Comparison of ENCODE assay signal across 8 cellular contexts in genomic region chr12:121038861-121039654, GRCh38. TPM values are rescaled to one million over a fixed set of nuclear protein-coding genes. Genes with fewer than 3 reads are reported as not detected.
DNase-seq lines count a peak whose midpoint lies in the region; ATAC-seq and TF ChIP-seq lines count a peak whose summit lies in the region.

Gene OASL (minus strand): TSS chr12:121039246. CDS start chr12:121038971, 275 bp downstream.

- peak in 1 of 3 donors; percentile 55 for TF ChIP-seq POLR2A in spleen (IDR thresholded peaks at IDR 0.05)

- no peaks in the 10 kb centered on the region for H3K27me3 ChIP-seq in GM23338 (ENCODE audit: insufficient read depth)
- peaks cover 0 to 10% (median 0%) of the 10 kb centered on the region in 7 donors for H3K27me3 ChIP-seq in spleen (replicated peaks in 1 of 7)

- no peak within 1 kb of the TSS for H3K27ac ChIP-seq in GM23338 (ENCODE audit: low read depth)
- peak within 1 kb of the TSS; percentile 13 to 87 (median 68) for H3K27ac ChIP-seq in spleen

- TF ChIP-seq CTCF in GM23338 (conservative IDR thresholded peaks at IDR 0.05; ENCODE audit: low read depth in 2 of 2) (no peak), spleen (IDR thresholded peaks at IDR 0.05 in 8 of 11, conservative IDR thresholded peaks at IDR 0.05 in 3 of 11) (no peak)

- DNase-seq in EL: peak; percentile 84
- no peak for DNase-seq in GM23338 (ENCODE audit: low spot score)
- DNase-seq in NAMALWA (ENCODE audit: low spot score): peak; percentile 19
- peak; percentile 50 for DNase-seq in activated T-helper 1 cell treated with Interleukin-2 at 50 U/mL for 16 hours (ENCODE audit: low read depth)
- no peak for DNase-seq in Right ventricle myocardium inferior (ENCODE audit: missing footprints)
- peak; percentile 79 for DNase-seq in spleen
- DNase-seq in iPS-NIHi7 (ENCODE audit: extremely low spot score): no peak
- no peak for DNase-seq in NCI-H1105 treated with DMSO at 0.1 percent for 48 hours (lab: John Stamatoyannopoulos, UW)

- no peaks in the 10 kb centered on the region for H3F3A ChIP-seq in GM23338 (replicated peaks; ENCODE audit: low read depth)

- peaks cover 7% of the 10 kb centered on the region for H3K27me3 Mint-ChIP-seq in GM23338 (ENCODE audit: insufficient read depth, low read depth, poor library complexity)

- H4K20me1 ChIP-seq in GM23338 (replicated peaks; ENCODE audit: insufficient read depth): no peaks in the 10 kb centered on the region

- H2AFZ ChIP-seq in GM23338: peak within 1 kb of the TSS; percentile 23

- H3K4me3 Mint-ChIP-seq in GM23338: no peak within 1 kb of the TSS

- H3K9me2 ChIP-seq in GM23338 (ENCODE audit: insufficient read depth): no peaks in the 10 kb centered on the region

- H3K36me3 Mint-ChIP-seq in GM23338 (ENCODE audit: low read depth): no peaks in the 10 kb centered on the region

- intact Hi-C loops in Right ventricle myocardium inferior (cut with DNase I): no loop called here
- intact Hi-C loops in spleen (cut with DNase I; ENCODE audit: low total_unique reads): no loop called here

- H3K4me1 ChIP-seq in GM23338 (ENCODE audit: insufficient read depth): no peaks in the 10 kb centered on the region
- H3K4me1 ChIP-seq in spleen: peaks cover 7 to 59% (median 48%) of the 10 kb centered on the region in 6 donors

- H3K9me3 Mint-ChIP-seq in GM23338: no peaks in the 10 kb centered on the region

- H3K4me2 ChIP-seq in GM23338: no peak within 1 kb of the TSS

- H3K4me3 ChIP-seq in GM23338: no peak within 1 kb of the TSS
- peak within 1 kb of the TSS; percentile 32 to 79 (median 53) for H3K4me3 ChIP-seq in spleen

- peak; percentile 28; the same call in 1 of the 3 replicates for ATAC-seq in GM23338
- ATAC-seq in Right ventricle myocardium inferior: peak; percentile 37

- H3K9me3 ChIP-seq in spleen: no peaks in the 10 kb centered on the region

- H3K27ac Mint-ChIP-seq in GM23338: no peak within 1 kb of the TSS

- H3K36me3 ChIP-seq in GM23338 (ENCODE audit: insufficient read depth) (no peaks in the 10 kb centered on the region), spleen (no peaks in the 10 kb centered on the region)

- H3K79me2 ChIP-seq in GM23338 (replicated peaks; ENCODE audit: insufficient read depth): no peaks in the 10 kb centered on the region

- H3K4me1 Mint-ChIP-seq in GM23338: peaks cover 7% of the 10 kb centered on the region; the same call in 2 of the 3 replicates

- 13 to 16% (median 14%) methylated on average over 12 of the region's 12 CpGs for WGBS in spleen, 5 donors

TF ChIP-seq in GM23338, 12 proteins besides CTCF, POLR2A, EP300 and RAD21 (continues in another document):
- TF ChIP-seq POLR2AphosphoS5 (IDR thresholded peaks at IDR 0.05; ENCODE audit: low read depth) (no peak), EZH2phosphoT487 (IDR thresholded peaks at IDR 0.05; ENCODE audit: unreplicated experiment) (no peak), STAT1 (IDR thresholded peaks at IDR 0.05; ENCODE audit: unreplicated experiment) (no peak), ZNF114 (CRISPR knock-in tag; IDR thresholded peaks at IDR 0.05) (no peak), JUNB (IDR thresholded peaks at IDR 0.05; ENCODE audit: unreplicated experiment) (no peak), ETS1 (IDR thresholded peaks at IDR 0.05) (no peak), CREB1 (CRISPR knock-in tag; IDR thresholded peaks at IDR 0.05; ENCODE audit: low read depth) (no peak), NANOG (IDR thresholded peaks at IDR 0.05; ENCODE audit: borderline replicate concordance) (no peak), EZH2 (IDR thresholded peaks at IDR 0.05; ENCODE audit: low read depth, unreplicated experiment) (no peak), REST (IDR thresholded peaks at IDR 0.05; ENCODE audit: unreplicated experiment) (no peak), ZNF331 (CRISPR knock-in tag; IDR thresholded peaks at IDR 0.05; ENCODE audit: low read depth) (no peak)

RNA-seq across cellular contexts. Expression of gene OASL, which starts in this region (rescaled TPM):
- not detected in 2 replicates for total RNA-seq in GM23338 (2014; rRNA removed; shearing (Covaris generic))
- not detected in 2 replicates for polyA plus RNA-seq in GM23338 (2016; fragmentation: Nextera tagmentation; extraction: Ambion mirVana)
- total RNA-seq in Right ventricle myocardium inferior: 0.08 TPM
- total RNA-seq in spleen: 1 to 10 TPM; 2.9 to 4.8 (median 3.7) TPM
- polyA plus RNA-seq in spleen: 1 to 10 TPM; 1.9 to 2.9 (median 2.4) TPM

Comparison
In these comparisons a context has a peak if more than half of its experiments do, and no peak if none do; other contexts are left out.
1. Peak in ATAC-seq in GM23338; RNA of the gene not detected or under 1 TPM.
2. Peak in ATAC-seq in Right ventricle myocardium inferior; RNA of the gene not detected or under 1 TPM.
3. DNase-seq: peak in EL (single experiment), NAMALWA (single experiment), activated T-helper 1 cell treated with Interleukin-2 at 50 U/mL for 16 hours (single experiment) and spleen (single experiment); none in GM23338 (single experiment), Right ventricle myocardium inferior (single experiment), iPS-NIHi7 (single experiment) and NCI-H1105 treated with DMSO at 0.1 percent for 48 hours (single experiment).